ENCODE assay signal across 8 cellular contexts in genomic region chr17:3890082-3890892, GRCh38.
DNase-seq lines count a peak whose midpoint lies in the region; ATAC-seq, FAIRE-seq and TF ChIP-seq lines count a peak whose summit lies in the region.

No MANE protein-coding gene starts in this region.

- H3K27me3 Mint-ChIP-seq in T-helper 1 cell treated with Interleukin-12 subunit alpha and Interleukin-12 subunit beta and Interleukin-4 antibody, amounts not matched to agents 30 μg/mL and 1 μg/mL, for 36 hours (ENCODE audit: low read depth), result peaks cover 8% of the 10 kb centered on the region

- H3K4me1 ChIP-seq in mucosa of rectum (ENCODE audit: control insufficient read depth in 2 of 2, insufficient read depth in 2 of 2, low read length in 2 of 2), result peaks cover 45 to 66% of the 10 kb centered on the region in 2 donors

- no peak overlapping the region for H3K27ac Mint-ChIP-seq in T-helper 1 cell treated with Interleukin-12 subunit alpha and Interleukin-12 subunit beta and Interleukin-4 antibody, amounts not matched to agents 30 μg/mL and 1 μg/mL, for 36 hours

- ATAC-seq in GM19395 (IDR thresholded peaks at IDR 0.05; ENCODE audit: unreplicated experiment), result no peak
- no peak for ATAC-seq in GM18517 (IDR thresholded peaks at IDR 0.05; ENCODE audit: unreplicated experiment)

- H3K4me3 ChIP-seq in cardiac fibroblast (replicated peaks in 1 of 2; ENCODE audit: low read depth in 2 of 2, low read length in 2 of 2), result no peak overlapping the region
- H3K4me3 ChIP-seq in mucosa of rectum (ENCODE audit: low read length in 2 of 2), result no peak overlapping the region

- H3K36me3 ChIP-seq in mucosa of rectum (ENCODE audit: control insufficient read depth in 2 of 2, insufficient read depth in 2 of 2, low read length in 2 of 2), result peaks cover 0 to under 1% of the 10 kb centered on the region in 2 donors

- H3K27ac ChIP-seq in mucosa of rectum (ENCODE audit: low read depth in 2 of 2, low read length in 2 of 2), result peak overlapping the region; percentile 28 to 81

- no peaks in the 10 kb centered on the region for H3K36me3 Mint-ChIP-seq in T-helper 1 cell treated with Interleukin-12 subunit alpha and Interleukin-12 subunit beta and Interleukin-4 antibody, amounts not matched to agents 30 μg/mL and 1 μg/mL, for 36 hours (ENCODE audit: low read depth)

- DNase-seq in T-helper 1 cell (no peak), NCI-H524 treated with DMSO at 0.1 percent for 48 hours (lab: John Stamatoyannopoulos, UW) (peak; percentile 80), cardiac fibroblast (ENCODE audit: low read depth in 2 of 2) (peak; percentile 92 to 95), GM19239 (ENCODE audit: insufficient read length, low spot score) (no peak)

- H3K9ac ChIP-seq in mucosa of rectum (ENCODE audit: low read depth in 1 of 2, low read length in 2 of 2), result peak overlapping the region in 1 of 2 donors; percentile 11

- H3K4me1 Mint-ChIP-seq in T-helper 1 cell treated with Interleukin-12 subunit alpha and Interleukin-12 subunit beta and Interleukin-4 antibody, amounts not matched to agents 30 μg/mL and 1 μg/mL, for 36 hours (ENCODE audit: low read depth), result peaks cover 34% of the 10 kb centered on the region

- H3K27me3 ChIP-seq in mucosa of rectum (ENCODE audit: control insufficient read depth in 2 of 2, insufficient read depth in 2 of 2, low read length in 2 of 2), result no peaks in the 10 kb centered on the region

- no peaks in the 10 kb centered on the region for H3K9me3 Mint-ChIP-seq in T-helper 1 cell treated with Interleukin-12 subunit alpha and Interleukin-12 subunit beta and Interleukin-4 antibody, amounts not matched to agents 30 μg/mL and 1 μg/mL, for 36 hours

- no peaks in the 10 kb centered on the region for H3K9me3 ChIP-seq in mucosa of rectum (ENCODE audit: control insufficient read depth in 2 of 2, low read length in 2 of 2)

- TF ChIP-seq CTCF in cardiac fibroblast (IDR thresholded peaks at IDR 0.05; ENCODE audit: low read depth, low read length), result no peak

- peak overlapping the region; percentile 30 for H3K4me3 Mint-ChIP-seq in T-helper 1 cell treated with Interleukin-12 subunit alpha and Interleukin-12 subunit beta and Interleukin-4 antibody, amounts not matched to agents 30 μg/mL and 1 μg/mL, for 36 hours

- FAIRE-seq in GM19239 (lab: Jason Lieb, UNC), result no peak

Comparison
In these comparisons a context has a peak if more than half of its experiments do, and no peak if none do; other contexts are left out.
1. DNase-seq: peak in NCI-H524 treated with DMSO at 0.1 percent for 48 hours (single experiment) and cardiac fibroblast (2 of 2); none in T-helper 1 cell (0 of 5) and GM19239 (single experiment).